In genomic region chr19:47215581-47215980, GRCh38 we compare ENCODE assay signal across 19 cellular contexts.
"Had no signal": no experiment of that assay in that cellular context is flagged by ENCODE, and none has a peak within 500 bp of the region (broad histone marks: within the 10 kb centered on the region; RNA-seq: fewer than 3 reads in every experiment).

No MANE protein-coding gene starts in this region.

- H3K4me1 ChIP-seq: foreskin keratinocyte, uterus had no signal

- H3K27ac ChIP-seq: coronary artery, foreskin keratinocyte, hepatocyte, ovary, suprapubic skin, thyroid gland, upper lobe of left lung, uterus had no signal

- ATAC-seq: foreskin keratinocyte; natural killer cell; right cardiac atrium; stimulated activated naive CD8-positive, alpha-beta T cell treated with anti-CD3 and anti-CD28 coated beads, Interleukin-15, Interleukin-2, amounts not matched to agents 100 U/mL and 50 U/mL, for 24 hours had no signal

- DNase-seq: effector CD4-positive, alpha-beta T cell; endodermal cell; erythroblast; foreskin keratinocyte; kidney; mammary epithelial cell; natural killer cell; nucleus accumbens; ovary; right cardiac atrium; stimulated activated CD4-positive, alpha-beta T cell treated with anti-CD3 and anti-CD28 coated beads, Interleukin-2, amount 100 ng/mL, for 48 hours; stimulated activated naive CD8-positive, alpha-beta T cell treated with anti-CD3 and anti-CD28 coated beads, Interleukin-15, Interleukin-2, amounts not matched to agents 100 U/mL and 50 U/mL, for 24 hours; thyroid gland; upper lobe of left lung; uterus had no signal

- H3K9me3 ChIP-seq: ovary, suprapubic skin, thyroid gland, upper lobe of left lung, uterus had no signal

- H3K27me3 ChIP-seq: foreskin keratinocyte, hepatocyte, ovary, suprapubic skin, thyroid gland, upper lobe of left lung, uterus had no signal

- H3K36me3 ChIP-seq: ovary, thyroid gland, uterus had no signal

- H3K4me3 ChIP-seq: coronary artery, hepatocyte, ovary, smooth muscle cell, suprapubic skin, thyroid gland, upper lobe of left lung, uterus had no signal
